ENCODE assay signal across 20 cellular contexts in the genomic region with DNA sequence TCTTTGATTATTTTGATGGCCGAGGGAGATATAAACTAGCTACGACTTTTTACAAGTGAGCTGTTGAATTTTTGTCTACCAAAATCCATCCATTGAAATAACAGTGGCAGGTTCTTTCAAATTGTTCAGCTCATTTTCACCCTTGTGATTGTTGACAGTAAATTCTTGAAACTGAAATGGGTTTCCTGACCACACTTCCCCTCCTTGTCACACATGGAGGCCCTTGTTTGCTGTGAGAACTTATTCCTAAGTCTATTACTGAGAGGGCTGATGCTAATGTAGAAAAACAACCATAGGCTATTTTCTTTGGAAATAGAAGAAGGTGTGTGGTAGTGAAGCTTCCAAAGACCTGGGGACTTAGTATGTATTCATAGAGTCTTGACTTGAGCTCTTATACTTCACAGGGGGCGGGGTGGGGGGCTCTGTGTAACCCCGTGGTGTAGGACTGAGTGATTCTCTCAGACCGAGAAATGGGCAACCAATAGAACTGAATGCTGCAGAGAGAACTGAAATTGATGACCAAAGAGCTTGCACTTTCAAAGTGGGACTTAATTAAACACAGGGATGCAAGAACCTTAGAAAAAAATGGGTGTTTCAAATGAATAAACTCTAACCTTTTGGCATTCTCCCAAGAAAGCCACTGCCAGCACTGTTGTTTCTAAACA.
A peak's percentile ranks its signal among the peaks of the same experiment; 100 is the strongest.
DNase-seq lines count a peak whose midpoint lies in the region; ATAC-seq, FAIRE-seq and TF ChIP-seq lines count a peak whose summit lies in the region.
"Had no signal": no experiment of that assay in that cellular context is flagged by ENCODE, and none has a peak within 500 bp of the region (broad histone marks: within the 10 kb centered on the region; RNA-seq: fewer than 3 reads in every experiment).

No MANE protein-coding gene starts in this region.

- H3K79me2 ChIP-seq in GM12878 (ENCODE audit: control insufficient read depth, insufficient read depth, low read length), result no peaks in the 10 kb centered on the region

- H3K27ac ChIP-seq in GM12878 (ENCODE audit: control insufficient read depth, insufficient read depth), result no peak overlapping the region
- H3K27ac ChIP-seq: HL-60, KMS-11 had no signal

- no peak for TF ChIP-seq POLR2A in GM12891 (IDR thresholded peaks at IDR 0.05; ENCODE audit: low read depth, low read length)
- no peak for TF ChIP-seq POLR2A in GM12878 (IDR thresholded peaks at IDR 0.05; ENCODE audit: low read depth, low read length)

- no peaks in the 10 kb centered on the region for H3K27me3 ChIP-seq in GM12878 (replicated peaks in 1 of 2; ENCODE audit: control insufficient read depth in 2 of 2, insufficient read depth in 2 of 2, low read length in 1 of 2)

- DNase-seq in GM12891 (ENCODE audit: insufficient read length, low spot score) (no peak), GM12878 (ENCODE audit: low read depth, low spot score) (no peak), DMS53 treated with DMSO at 0.1 percent for 48 hours (lab: John Stamatoyannopoulos, UW; ENCODE audit: unreplicated experiment) (no peak)
- DNase-seq in stimulated activated CD4-positive, alpha-beta T cell treated with anti-CD3 and anti-CD28 coated beads, Interleukin-4, amount 100 ng/mL, for 24 hours, result no peak
- no peak for DNase-seq in stimulated activated CD4-positive, alpha-beta T cell treated with anti-CD3 and anti-CD28 coated beads, Interleukin-4, amount 100 ng/mL, for 1 hour
- DNase-seq: 8988T; C1 segment of cervical spinal cord; CD4-positive, CD25-positive, alpha-beta regulatory T cell; CD8-positive, alpha-beta memory T cell; COR-L47; DMS 273 treated with DMSO at 0.1 percent for 48 hours; DMS53; H9 had no signal

- H3K36me3 ChIP-seq in GM12878 (ENCODE audit: control insufficient read depth in 2 of 2, insufficient read depth in 2 of 2, low read length in 1 of 2), result no peaks in the 10 kb centered on the region

- no peak overlapping the region for H2AFZ ChIP-seq in GM12878 (ENCODE audit: control insufficient read depth, low read depth, low read length)

- H3K4me2 ChIP-seq in GM12878 (ENCODE audit: control insufficient read depth, insufficient read depth), result no peak overlapping the region
- H3K4me2 ChIP-seq: KMS-11 had no signal

- ATAC-seq in GM18519 (IDR thresholded peaks at IDR 0.05; ENCODE audit: low FRiP score, unreplicated experiment) (peak; percentile 50), HG03159 (IDR thresholded peaks at IDR 0.05; ENCODE audit: unreplicated experiment) (peak; percentile 60), GM12878 (peak; percentile 66; the same call in 2 of the 3 replicates), GM18520 (IDR thresholded peaks at IDR 0.05; ENCODE audit: unreplicated experiment) (no peak)

- no peak for TF ChIP-seq RAD21 in GM12878 (IDR thresholded peaks at IDR 0.05; ENCODE audit: insufficient read depth, low read depth, low read length)

- no peaks in the 10 kb centered on the region for H4K20me1 ChIP-seq in GM12878 (ENCODE audit: control insufficient read depth, insufficient read depth)

- in situ Hi-C loops in GM12878 (cut with MboI), result no loop called here

- no TSS peak for BruUV-seq in GM12878 (replicated peaks; lab: Mats Ljungman, UMichigan)

- no peak for TF ChIP-seq EP300 in GM12878 (IDR thresholded peaks at IDR 0.05; ENCODE audit: borderline replicate concordance in 1 of 2, control insufficient read depth in 1 of 2, low read depth in 2 of 2, low read length in 2 of 2)

- no peaks in the 10 kb centered on the region for H3K4me1 ChIP-seq in GM12878 (ENCODE audit: control insufficient read depth, insufficient read depth, low read length)

- 0% methylated on average over 5 of the region's 5 CpGs for WGBS in GM12878 (ENCODE audit: insufficient coverage, insufficient replicate concordance, low lambda C conversion rate, missing lambda C conversion rate)

- POLR2A ChIA-PET in GM12878 (lab: Charles Lee), result no interaction called here

- intact Hi-C loops in GM12878 (cut with micrococcal nuclease; ENCODE audit: unreplicated experiment), result no loop called here

- no peak overlapping the region for H3K9ac ChIP-seq in GM12878 (ENCODE audit: control insufficient read depth, insufficient read depth, low read length)
- H3K9ac ChIP-seq: KMS-11 had no signal

- no peak for TF ChIP-seq CTCF in GM12878 (IDR thresholded peaks at IDR 0.05 in 2 of 3, conservative IDR thresholded peaks at IDR 0.05 in 1 of 3; ENCODE audit: control insufficient read depth in 2 of 3, extremely low read depth in 1 of 3, insufficient read depth in 1 of 3, low read depth in 3 of 3, low read length in 3 of 3)

- FAIRE-seq in GM12891 (lab: Jason Lieb, UNC) (no peak), GM12878 (lab: Jason Lieb, UNC) (no peak)
- FAIRE-seq: G401.6, H1 had no signal

- RAD21 ChIA-PET in GM12878 (lab: Charles Lee; ENCODE audit: unreplicated experiment), result no interaction called here

- H3K9me3 ChIP-seq in GM12878 (replicated peaks; ENCODE audit: control insufficient read depth, insufficient read depth, low read length), result no peaks in the 10 kb centered on the region

- CTCF ChIA-PET in GM12878 (lab: Yijun Ruan, JAX), result no interaction called here

- H3K4me3 ChIP-seq in GM12878, result no peak overlapping the region

- SMC1A ChIA-PET in GM12878 (lab: Charles Lee; ENCODE audit: uncharacterized antibody, unreplicated experiment), result no interaction called here

TF ChIP-seq in GM12891, 5 proteins besides CTCF, POLR2A, EP300 and RAD21:
- TF ChIP-seq SPI1 (IDR thresholded peaks at IDR 0.05; ENCODE audit: low read depth, low read length) (0 out of 2 replicates have a peak, but pooled peaks have one; percentile 2), PAX5 (IDR thresholded peaks at IDR 0.05; ENCODE audit: insufficient read depth, low read length, severe bottlenecking) (no peak)

TF ChIP-seq in GM12878, 131 proteins besides CTCF, POLR2A, EP300 and RAD21 (continues in another document):
- no peak for TF ChIP-seq KAT2A (conservative IDR thresholded peaks at IDR 0.05; ENCODE audit: control insufficient read depth, low read depth, low read length)
- TF ChIP-seq SMC3 (IDR thresholded peaks at IDR 0.05; ENCODE audit: borderline replicate concordance, low read length), result no peak
- no peak for TF ChIP-seq ZBED1 (IDR thresholded peaks at IDR 0.05; ENCODE audit: borderline replicate concordance)
- TF ChIP-seq, protein P1, sequence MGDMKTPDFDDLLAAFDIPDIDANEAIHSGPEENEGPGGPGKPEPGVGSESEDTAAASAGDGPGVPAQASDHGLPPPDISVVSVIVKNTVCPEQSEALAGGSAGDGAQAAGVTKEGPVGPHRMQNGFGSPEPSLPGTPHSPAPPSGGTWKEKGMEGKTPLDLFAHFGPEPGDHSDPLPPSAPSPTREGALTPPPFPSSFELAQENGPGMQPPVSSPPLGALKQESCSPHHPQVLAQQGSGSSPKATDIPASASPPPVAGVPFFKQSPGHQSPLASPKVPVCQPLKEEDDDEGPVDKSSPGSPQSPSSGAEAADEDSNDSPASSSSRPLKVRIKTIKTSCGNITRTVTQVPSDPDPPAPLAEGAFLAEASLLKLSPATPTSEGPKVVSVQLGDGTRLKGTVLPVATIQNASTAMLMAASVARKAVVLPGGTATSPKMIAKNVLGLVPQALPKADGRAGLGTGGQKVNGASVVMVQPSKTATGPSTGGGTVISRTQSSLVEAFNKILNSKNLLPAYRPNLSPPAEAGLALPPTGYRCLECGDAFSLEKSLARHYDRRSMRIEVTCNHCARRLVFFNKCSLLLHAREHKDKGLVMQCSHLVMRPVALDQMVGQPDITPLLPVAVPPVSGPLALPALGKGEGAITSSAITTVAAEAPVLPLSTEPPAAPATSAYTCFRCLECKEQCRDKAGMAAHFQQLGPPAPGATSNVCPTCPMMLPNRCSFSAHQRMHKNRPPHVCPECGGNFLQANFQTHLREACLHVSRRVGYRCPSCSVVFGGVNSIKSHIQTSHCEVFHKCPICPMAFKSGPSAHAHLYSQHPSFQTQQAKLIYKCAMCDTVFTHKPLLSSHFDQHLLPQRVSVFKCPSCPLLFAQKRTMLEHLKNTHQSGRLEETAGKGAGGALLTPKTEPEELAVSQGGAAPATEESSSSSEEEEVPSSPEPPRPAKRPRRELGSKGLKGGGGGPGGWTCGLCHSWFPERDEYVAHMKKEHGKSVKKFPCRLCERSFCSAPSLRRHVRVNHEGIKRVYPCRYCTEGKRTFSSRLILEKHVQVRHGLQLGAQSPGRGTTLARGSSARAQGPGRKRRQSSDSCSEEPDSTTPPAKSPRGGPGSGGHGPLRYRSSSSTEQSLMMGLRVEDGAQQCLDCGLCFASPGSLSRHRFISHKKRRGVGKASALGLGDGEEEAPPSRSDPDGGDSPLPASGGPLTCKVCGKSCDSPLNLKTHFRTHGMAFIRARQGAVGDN (IDR thresholded peaks at IDR 0.05), result no peak
- TF ChIP-seq SRF (IDR thresholded peaks at IDR 0.05; ENCODE audit: low read depth in 2 of 2, low read length in 2 of 2), result no peak
- TF ChIP-seq BCLAF1 (IDR thresholded peaks at IDR 0.05), result no peak
